15 cellular contexts compared by ENCODE assay signal in the genomic region with DNA sequence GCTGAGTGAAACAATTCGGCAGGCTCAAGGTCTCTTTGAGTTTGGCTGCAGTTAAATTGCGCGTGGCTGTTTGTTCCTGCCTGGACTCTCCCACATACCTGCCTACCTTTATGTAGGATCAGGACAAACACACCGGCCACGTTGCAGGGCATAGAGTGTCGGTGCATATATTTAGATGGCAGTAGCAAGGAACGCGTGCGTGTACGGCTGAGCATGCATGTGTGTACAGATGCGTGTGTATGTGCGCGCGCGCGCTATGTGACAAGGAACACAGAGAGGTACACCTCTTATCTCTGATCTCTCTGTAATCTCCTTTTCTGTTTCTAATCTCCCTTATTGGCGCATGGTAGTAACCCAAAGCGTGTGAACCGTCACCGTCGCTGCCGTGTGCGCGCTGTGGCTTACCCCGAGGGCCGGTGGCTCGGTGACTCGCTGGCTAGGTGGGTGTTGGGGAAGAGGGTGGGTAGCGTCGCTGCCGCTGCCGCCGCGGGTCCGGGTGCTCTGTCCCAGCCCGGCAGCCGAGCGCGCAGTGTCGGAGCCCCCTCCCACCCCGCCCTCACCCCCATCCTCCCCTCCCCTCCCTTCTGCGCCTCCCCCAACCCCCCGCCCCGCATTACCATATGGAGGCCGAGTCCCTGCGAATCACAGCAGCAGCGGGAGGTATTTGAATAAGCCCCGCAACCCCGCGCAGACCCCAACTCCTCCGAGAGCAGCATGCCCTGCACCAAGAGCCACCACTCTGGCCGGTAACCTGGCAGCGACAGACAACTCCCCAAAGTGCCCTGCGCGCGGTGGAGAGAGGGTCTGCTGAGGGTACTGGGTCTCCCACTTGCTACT.
DNase-seq lines count a peak whose midpoint lies in the region; FAIRE-seq and TF ChIP-seq lines count a peak whose summit lies in the region.
"Had no signal": no experiment of that assay in that cellular context is flagged by ENCODE, and none has a peak within 500 bp of the region (broad histone marks: within the 10 kb centered on the region; RNA-seq: fewer than 3 reads in every experiment).

No MANE protein-coding gene starts in this region.

- H3K9me3 ChIP-seq in H1 (ENCODE audit: insufficient read depth in 2 of 2, low read depth in 1 of 2, low read length in 1 of 2): no peaks in the 10 kb centered on the region

- H3K27ac ChIP-seq in H1 (ENCODE audit: low read depth, low read length): no peak overlapping the region

- peaks cover 14% of the 10 kb centered on the region for H3K9me3 Mint-ChIP-seq in activated CD4-positive, alpha-beta T cell treated with anti-CD3 and anti-CD28 coated beads, Interleukin-2, amount 10 ng/mL, durations not matched to agents 24 days and 14 days
- H3K9me3 Mint-ChIP-seq: stimulated activated naive CD8-positive, alpha-beta T cell treated with anti-CD3 and anti-CD28 coated beads, Interleukin-15, amount 100 ng/mL, for 72 hours had no signal

- no peak overlapping the region for H2AFZ ChIP-seq in H1 (ENCODE audit: low read length)

- H3K79me1 ChIP-seq in H1 (ENCODE audit: low read depth, low read length): no peaks in the 10 kb centered on the region

- H3K56ac ChIP-seq in H1 (replicated peaks; ENCODE audit: insufficient read length, low read depth, low read length): no peak overlapping the region

- H4K91ac ChIP-seq in H1 (replicated peaks; ENCODE audit: insufficient read length, low read length): no peak overlapping the region

- no peak overlapping the region for H3K23ac ChIP-seq in H1 (ENCODE audit: insufficient read length)

- no peak for TF ChIP-seq RAD21 in H1 (IDR thresholded peaks at IDR 0.05 in 1 of 2, conservative IDR thresholded peaks at IDR 0.05 in 1 of 2; ENCODE audit: low read depth in 2 of 2, low read length in 2 of 2)

- no peak for TF ChIP-seq EP300 in H1 (IDR thresholded peaks at IDR 0.05; ENCODE audit: borderline replicate concordance in 1 of 2, low read depth in 2 of 2, low read length in 2 of 2)

- peak; percentile 62 for DNase-seq in activated CD4-positive, alpha-beta T cell treated with anti-CD3 and anti-CD28 coated beads, Interleukin-2, amount 10 ng/mL, durations not matched to agents 24 days and 14 days
- DNase-seq in activated CD4-positive, alpha-beta T cell treated with anti-CD3 and anti-CD28 coated beads for 1 hour: no peak
- DNase-seq in NCI-H82 treated with DMSO at 0.1 percent for 48 hours (lab: John Stamatoyannopoulos, UW; ENCODE audit: unreplicated experiment) (peak; percentile 47), H1 (ENCODE audit: low read depth in 1 of 2, low spot score in 2 of 2) (no peak), retina (peak; percentile 82), HEK293T (ENCODE audit: extremely low spot score) (no peak), GM10266 (ENCODE audit: extremely low spot score) (no peak), SK-N-DZ (ENCODE audit: low spot score) (no peak)
- DNase-seq: activated gamma-delta T cell; dermis blood vessel endothelial cell; Kasumi-1; left ventricle myocardium superior; SHP77 treated with DMSO at 0.1 percent for 48 hours; stimulated activated naive CD8-positive, alpha-beta T cell treated with anti-CD3 and anti-CD28 coated beads, Interleukin-15, amount 100 ng/mL, for 72 hours had no signal

- intact Hi-C loops in activated CD4-positive, alpha-beta T cell treated with anti-CD3 and anti-CD28 coated beads, Interleukin-2, amount 10 ng/mL, durations not matched to agents 24 days and 14 days (cut with micrococcal nuclease): no loop called here

- H3K27me3 ChIP-seq in H1 (replicated peaks in 1 of 4; ENCODE audit: control insufficient read depth in 3 of 4, extremely low read depth in 1 of 4, insufficient read depth in 3 of 4, low read length in 3 of 4): peaks cover 58 to 97% (median 82%) of the 10 kb centered on the region in 4 experiments

- H4K5ac ChIP-seq in H1 (ENCODE audit: insufficient read length, low read depth, low read length): no peak overlapping the region

- TF ChIP-seq CTCF in H1 (IDR thresholded peaks at IDR 0.05; ENCODE audit: control extremely low read depth in 1 of 3, insufficient read depth in 1 of 3, low read depth in 1 of 3, low read length in 3 of 3): no peak
- no peak for TF ChIP-seq CTCF in GM10266 (IDR thresholded peaks at IDR 0.05; ENCODE audit: control insufficient read depth, insufficient read depth, low read depth, missing control alignments)

- CTCF ChIA-PET in H1 (lab: Charles Lee; ENCODE audit: partially characterized antibody) (interaction anchor here (1.0 to 5.1 kb wide), 4 partner anchors 13 to 528 kb away, joined by 3 to 63 read pairs (median 4); no protein-coding TSS in a partner anchor), HEK293T (lab: Yijun Ruan, JAX) (no interaction called here)

- H3K4me2 ChIP-seq in H1 (ENCODE audit: insufficient read depth in 1 of 2, low read depth in 2 of 2, low read length in 2 of 2): peak overlapping the region; percentile 70 to 78

- peaks cover 4% of the 10 kb centered on the region for H3K36me3 Mint-ChIP-seq in activated CD4-positive, alpha-beta T cell treated with anti-CD3 and anti-CD28 coated beads, Interleukin-2, amount 10 ng/mL, durations not matched to agents 24 days and 14 days (ENCODE audit: low read depth)

- H3K27me3 Mint-ChIP-seq in activated CD4-positive, alpha-beta T cell treated with anti-CD3 and anti-CD28 coated beads, Interleukin-2, amount 10 ng/mL, durations not matched to agents 24 days and 14 days: peaks cover 80% of the 10 kb centered on the region

- peak overlapping the region; percentile 94 for H2BK12ac ChIP-seq in H1 (ENCODE audit: low read depth, low read length)

- peaks cover 5 to 19% of the 10 kb centered on the region in 2 experiments for H4K20me1 ChIP-seq in H1 (replicated peaks in 1 of 2; ENCODE audit: control insufficient read depth in 1 of 2, insufficient read depth in 2 of 2, low read length in 2 of 2)

- POLR2A ChIA-PET in H1 (lab: Charles Lee; ENCODE audit: partially characterized antibody) (no interaction called here), HEK293T (lab: Yijun Ruan, JAX) (no interaction called here)

- H3K23me2 ChIP-seq in H1 (ENCODE audit: low read depth, low read length): peaks cover 21% of the 10 kb centered on the region

- whole genome bisulfite sequencing in H1 (ENCODE audit: extremely low coverage in 1 of 2, insufficient coverage in 1 of 2, insufficient read length in 1 of 2, insufficient replicate concordance in 2 of 2, low coverage in 1 of 2, low lambda C conversion rate in 2 of 2, missing lambda C conversion rate in 1 of 2), 2 experiments: 1% methylated on average over 31 of the region's 56 CpGs; no CpG with 5 or more reads in 1 of the 2 experiments

- H3K4me3 Mint-ChIP-seq in activated CD4-positive, alpha-beta T cell treated with anti-CD3 and anti-CD28 coated beads, Interleukin-2, amount 10 ng/mL, durations not matched to agents 24 days and 14 days: no peak overlapping the region

- peak overlapping the region; percentile 66 for H3K27ac Mint-ChIP-seq in activated CD4-positive, alpha-beta T cell treated with anti-CD3 and anti-CD28 coated beads, Interleukin-2, amount 10 ng/mL, durations not matched to agents 24 days and 14 days
- H3K27ac Mint-ChIP-seq: stimulated activated naive CD8-positive, alpha-beta T cell treated with anti-CD3 and anti-CD28 coated beads, Interleukin-15, amount 100 ng/mL, for 72 hours had no signal

- peak overlapping the region; percentile 8 to 58 (median 16); a peak in 5 of 8 replicates for H3K4me3 ChIP-seq in H1 (ENCODE audit: extremely low read depth in 1 of 4, insufficient read depth in 2 of 4, low read depth in 3 of 4, low read length in 4 of 4)

- no peak overlapping the region for H2BK5ac ChIP-seq in H1 (ENCODE audit: low read depth, low read length)

- no peaks in the 10 kb centered on the region for H3K36me3 ChIP-seq in H1 (ENCODE audit: control insufficient read depth in 2 of 4, insufficient read depth in 4 of 4, low read length in 3 of 4)

- peaks cover 21% of the 10 kb centered on the region for H3K4me1 Mint-ChIP-seq in activated CD4-positive, alpha-beta T cell treated with anti-CD3 and anti-CD28 coated beads, Interleukin-2, amount 10 ng/mL, durations not matched to agents 24 days and 14 days

- FAIRE-seq in H1 (lab: Jason Lieb, UNC): no peak
- FAIRE-seq: frontal cortex had no signal

- H3K18ac ChIP-seq in H1 (ENCODE audit: extremely low read depth, low read length): peak overlapping the region; percentile 66; the same call in 1 of the 2 replicates

- H2AK5ac ChIP-seq in H1 (ENCODE audit: low read depth, low read length): no peak overlapping the region

- no peak overlapping the region for H3K9ac ChIP-seq in H1 (replicated peaks in 1 of 4; ENCODE audit: extremely low read depth in 1 of 4, low read depth in 3 of 4, low read length in 3 of 4)

- H2BK15ac ChIP-seq in H1 (ENCODE audit: low read length): peak overlapping the region; percentile 92; the same call in 1 of the 2 replicates

- peaks cover 10 to 29% (median 12%) of the 10 kb centered on the region in 4 experiments for H3K4me1 ChIP-seq in H1 (replicated peaks in 1 of 4; ENCODE audit: control insufficient read depth in 3 of 4, insufficient read depth in 4 of 4, low read length in 3 of 4)

- no peak for TF ChIP-seq POLR2A in H1 (IDR thresholded peaks at IDR 0.05; ENCODE audit: control extremely low read depth in 1 of 2, low read depth in 2 of 2, low read length in 2 of 2)

- no peak overlapping the region for H2BK120ac ChIP-seq in H1 (replicated peaks; ENCODE audit: low read depth, low read length)

- no peak overlapping the region for H3K14ac ChIP-seq in H1 (ENCODE audit: insufficient read length)

- no peak overlapping the region; the same call in 1 of the 2 replicates for H4K8ac ChIP-seq in H1 (ENCODE audit: extremely low read depth, insufficient read depth, low read length)

- H2BK20ac ChIP-seq in H1 (ENCODE audit: low read length): peak overlapping the region; percentile 86; the same call in 1 of the 2 replicates

- H3K79me2 ChIP-seq in H1 (ENCODE audit: control insufficient read depth in 1 of 2, insufficient read depth in 2 of 2, low read length in 2 of 2): no peaks in the 10 kb centered on the region

- H3K4ac ChIP-seq in H1 (replicated peaks; ENCODE audit: insufficient read length, low read depth, low read length): peak overlapping the region; percentile 13

TF ChIP-seq in H1, 55 proteins besides CTCF, POLR2A, EP300 and RAD21 (continues in another document):
- TF ChIP-seq HDAC6 (IDR thresholded peaks at IDR 0.05; ENCODE audit: low read depth, low read length): no peak
- TF ChIP-seq NRF1 (IDR thresholded peaks at IDR 0.05; ENCODE audit: low read depth, low read length): no peak

TF ChIP-seq in HEK293T, 16 proteins besides CTCF, POLR2A, EP300 and RAD21 (continues in another document):
- TF ChIP-seq FOXA1 (IDR thresholded peaks at IDR 0.05): no peak
- no peak for TF ChIP-seq HDGF (IDR thresholded peaks at IDR 0.05; ENCODE audit: borderline replicate concordance)
- no peak for TF ChIP-seq ELF4 (IDR thresholded peaks at IDR 0.05)

Comparison
In these comparisons a context has a peak if more than half of its experiments do, and no peak if none do; other contexts are left out.
1. DNase-seq: peak in activated CD4-positive, alpha-beta T cell treated with anti-CD3 and anti-CD28 coated beads, Interleukin-2, amount 10 ng/mL, durations not matched to agents 24 days and 14 days (single experiment), NCI-H82 treated with DMSO at 0.1 percent for 48 hours (single experiment) and retina (single experiment); none in activated CD4-positive, alpha-beta T cell treated with anti-CD3 and anti-CD28 coated beads for 1 hour (single experiment), H1 (0 of 2), HEK293T (single experiment), GM10266 (single experiment) and SK-N-DZ (single experiment).